Comparison of ENCODE assay signal across 1 cellular context in genomic region chr11:56521955-56522354, GRCh38.
TF ChIP-seq lines count a peak whose summit lies in the region.

No MANE protein-coding gene starts in this region.

TF ChIP-seq in HepG2, 621 proteins besides CTCF, POLR2A, EP300 and RAD21:
- TF ChIP-seq, protein P1, sequence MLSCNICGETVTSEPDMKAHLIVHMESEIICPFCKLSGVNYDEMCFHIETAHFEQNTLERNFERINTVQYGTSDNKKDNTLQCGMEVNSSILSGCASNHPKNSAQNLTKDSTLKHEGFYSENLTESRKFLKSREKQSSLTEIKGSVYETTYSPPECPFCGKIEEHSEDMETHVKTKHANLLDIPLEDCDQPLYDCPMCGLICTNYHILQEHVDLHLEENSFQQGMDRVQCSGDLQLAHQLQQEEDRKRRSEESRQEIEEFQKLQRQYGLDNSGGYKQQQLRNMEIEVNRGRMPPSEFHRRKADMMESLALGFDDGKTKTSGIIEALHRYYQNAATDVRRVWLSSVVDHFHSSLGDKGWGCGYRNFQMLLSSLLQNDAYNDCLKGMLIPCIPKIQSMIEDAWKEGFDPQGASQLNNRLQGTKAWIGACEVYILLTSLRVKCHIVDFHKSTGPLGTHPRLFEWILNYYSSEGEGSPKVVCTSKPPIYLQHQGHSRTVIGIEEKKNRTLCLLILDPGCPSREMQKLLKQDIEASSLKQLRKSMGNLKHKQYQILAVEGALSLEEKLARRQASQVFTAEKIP (CRISPR knock-in tag; IDR thresholded peaks at IDR 0.05; ENCODE audit: borderline replicate concordance) = no peak
- no peak for TF ChIP-seq USF2 (IDR thresholded peaks at IDR 0.05; ENCODE audit: low read depth, low read length)
- no peak for TF ChIP-seq USF2 (CRISPR knock-in tag; IDR thresholded peaks at IDR 0.05; ENCODE audit: borderline replicate concordance)
- TF ChIP-seq ZNF891 (CRISPR knock-in tag; IDR thresholded peaks at IDR 0.05) = no peak
- no peak for TF ChIP-seq HMGA1 (CRISPR knock-in tag; conservative IDR thresholded peaks at IDR 0.05)
- no peak for TF ChIP-seq ZNF781 (CRISPR knock-in tag; IDR thresholded peaks at IDR 0.05; ENCODE audit: borderline replicate concordance, not compliant biosample characterization)
- no peak for TF ChIP-seq TBL1XR1 (IDR thresholded peaks at IDR 0.05; ENCODE audit: borderline replicate concordance, low read length, partially characterized antibody)
- no peak for TF ChIP-seq ZNF780A (CRISPR knock-in tag; IDR thresholded peaks at IDR 0.05)
- no peak for TF ChIP-seq FOXC1 (CRISPR knock-in tag; IDR thresholded peaks at IDR 0.05; ENCODE audit: borderline replicate concordance)
- no peak for TF ChIP-seq RORA (CRISPR knock-in tag; IDR thresholded peaks at IDR 0.05)
- no peak for TF ChIP-seq HNF1A (IDR thresholded peaks at IDR 0.05; ENCODE audit: low read depth)
- TF ChIP-seq HNF1A (CRISPR knock-in tag; IDR thresholded peaks at IDR 0.05; ENCODE audit: borderline replicate concordance) = no peak
- no peak for TF ChIP-seq ZNF773 (CRISPR knock-in tag; IDR thresholded peaks at IDR 0.05; ENCODE audit: borderline replicate concordance)
- TF ChIP-seq ZGPAT (CRISPR knock-in tag; IDR thresholded peaks at IDR 0.05) = no peak
- no peak for TF ChIP-seq HNRNPLL (IDR thresholded peaks at IDR 0.05; ENCODE audit: low read depth, low read length, poor library complexity, severe bottlenecking)
- TF ChIP-seq, protein P2, sequence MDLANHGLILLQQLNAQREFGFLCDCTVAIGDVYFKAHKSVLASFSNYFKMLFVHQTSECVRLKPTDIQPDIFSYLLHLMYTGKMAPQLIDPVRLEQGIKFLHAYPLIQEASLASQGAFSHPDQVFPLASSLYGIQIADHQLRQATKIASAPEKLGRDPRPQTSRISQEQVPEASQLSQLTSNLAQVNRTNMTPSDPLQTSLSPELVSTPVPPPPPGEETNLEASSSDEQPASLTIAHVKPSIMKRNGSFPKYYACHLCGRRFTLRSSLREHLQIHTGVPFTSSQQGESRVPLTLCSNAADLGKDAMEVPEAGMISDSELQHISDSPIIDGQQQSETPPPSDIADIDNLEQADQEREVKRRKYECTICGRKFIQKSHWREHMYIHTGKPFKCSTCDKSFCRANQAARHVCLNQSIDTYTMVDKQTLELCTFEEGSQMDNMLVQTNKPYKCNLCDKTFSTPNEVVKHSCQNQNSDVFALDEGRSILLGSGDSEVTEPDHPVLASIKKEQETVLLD (CRISPR knock-in tag; IDR thresholded peaks at IDR 0.05; ENCODE audit: low read depth) = no peak
TF ChIP-seq in HepG2: peak in this region for 0.
